Comparison of ENCODE assay signal across 8 cellular contexts in the genomic region with DNA sequence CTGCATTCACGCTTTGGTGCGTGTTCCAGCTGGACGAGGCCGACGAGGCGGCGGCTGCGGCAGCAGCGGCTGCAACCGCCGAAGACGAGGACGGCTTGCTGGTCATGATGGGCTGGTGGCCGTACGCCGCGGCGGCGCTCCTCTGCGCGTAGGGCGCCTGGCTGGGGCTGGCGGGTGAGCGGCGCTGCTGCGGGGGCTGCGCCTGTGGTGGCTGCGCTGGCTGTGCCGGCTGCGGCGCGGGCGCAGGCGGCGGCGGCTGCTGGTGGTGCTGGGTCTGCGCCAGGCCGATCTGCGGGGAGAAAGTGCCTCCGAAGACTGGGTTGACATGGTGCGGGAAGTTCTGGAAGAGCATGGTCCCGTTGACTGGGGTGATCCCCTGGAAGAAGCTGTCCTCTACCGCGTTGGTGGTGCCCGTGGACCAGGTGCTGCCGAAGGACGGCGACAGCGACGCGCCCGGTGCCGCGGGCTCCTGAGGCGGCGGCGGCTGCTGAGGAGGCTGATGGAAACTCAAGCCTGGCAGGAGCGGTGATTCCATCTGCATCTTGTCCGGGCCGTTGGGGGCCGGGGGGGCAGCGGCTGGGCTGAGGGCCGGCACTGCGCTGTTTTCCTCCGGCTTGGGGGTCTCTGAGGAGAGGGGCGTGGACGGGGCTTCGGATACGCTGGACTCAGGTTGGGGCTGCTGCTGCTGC. TPM values are rescaled to one million over a fixed set of nuclear protein-coding genes. Genes with fewer than 3 reads are reported as not detected.
DNase-seq lines count a peak whose midpoint lies in the region; ATAC-seq lines count a peak whose summit lies in the region.

No MANE protein-coding gene starts in this region.

- no peaks in the 10 kb centered on the region for H3K27me3 ChIP-seq in skeletal muscle satellite cell (ENCODE audit: control insufficient read depth, insufficient read depth, low read length)

- DNase-seq in T-helper 2 cell = peak; percentile 7 to 52 (median 15)
- peak; percentile 47 for DNase-seq in T47D (ENCODE audit: low read depth in 1 of 2, low spot score in 1 of 2)
- DNase-seq in iPS-NIHi7 (ENCODE audit: extremely low spot score) = peak; percentile 68
- no peak for DNase-seq in H4 (ENCODE audit: low spot score)
- no peak for DNase-seq in GOT3 (lab: John Stamatoyannopoulos, UW)

- H3K4me3 ChIP-seq in skeletal muscle satellite cell (ENCODE audit: low read length) = peak overlapping the region; percentile 71

- peak overlapping the region; percentile 93 for H3K4me2 ChIP-seq in skeletal muscle satellite cell (ENCODE audit: low read length)

- in situ Hi-C loops in T47D (cut with HindIII; ENCODE audit: low pct_unique_long_range_greater_than_20kb, low sequenced_read_pairs) = no loop called here

- no peaks in the 10 kb centered on the region for H3K36me3 ChIP-seq in skeletal muscle satellite cell (ENCODE audit: insufficient read depth, low read length)

- no peaks in the 10 kb centered on the region for H3K9me3 ChIP-seq in skeletal muscle satellite cell (replicated peaks; ENCODE audit: low read length)

- H3K9ac ChIP-seq in skeletal muscle satellite cell (ENCODE audit: low read depth, low read length) = peak overlapping the region; percentile 45

- ATAC-seq in GM18502 (IDR thresholded peaks at IDR 0.05; ENCODE audit: poor library complexity, unreplicated experiment) = peak; percentile 49
- ATAC-seq in HG03108 (IDR thresholded peaks at IDR 0.05; ENCODE audit: unreplicated experiment) = peak; percentile 27

- H3K4me1 ChIP-seq in skeletal muscle satellite cell (ENCODE audit: control insufficient read depth, insufficient read depth, low read length) = peaks cover 20% of the 10 kb centered on the region

RNA-seq across cellular contexts. Expression of a gene that starts 51.1 kb away (rescaled TPM):
- total RNA-seq in skeletal muscle satellite cell (2012; rRNA removed) = 0.51 and 0.66 TPM in 2 replicates
- 0.16 and 0.56 TPM in 2 replicates for total RNA-seq in H4 (2014; rRNA removed; shearing (Covaris generic))

RNA-seq across cellular contexts. Expression of a gene that starts 51.2 kb away (rescaled TPM):
- 12.5 and 18.0 TPM in 2 replicates for total RNA-seq in skeletal muscle satellite cell (2012; rRNA removed)
- 13.0 and 28.7 TPM in 2 replicates for total RNA-seq in H4 (2014; rRNA removed; shearing (Covaris generic))

Comparison
In these comparisons a context has a peak if more than half of its experiments do, and no peak if none do; other contexts are left out.
1. DNase-seq: peak in T-helper 2 cell (5 of 5), T47D (2 of 2) and iPS-NIHi7 (single experiment); none in H4 (single experiment) and GOT3 (single experiment).